In genomic region chr20:18588554-18589043, GRCh38 we compare ENCODE assay signal across 1 cellular context.
A peak's percentile ranks its signal among the peaks of the same experiment; 100 is the strongest.
TF ChIP-seq lines count a peak whose summit lies in the region.

No MANE protein-coding gene starts in this region.

TF ChIP-seq in HepG2, 621 proteins besides CTCF, POLR2A, EP300 and RAD21 (continued from another document and continues in another):
- TF ChIP-seq, protein P1, sequence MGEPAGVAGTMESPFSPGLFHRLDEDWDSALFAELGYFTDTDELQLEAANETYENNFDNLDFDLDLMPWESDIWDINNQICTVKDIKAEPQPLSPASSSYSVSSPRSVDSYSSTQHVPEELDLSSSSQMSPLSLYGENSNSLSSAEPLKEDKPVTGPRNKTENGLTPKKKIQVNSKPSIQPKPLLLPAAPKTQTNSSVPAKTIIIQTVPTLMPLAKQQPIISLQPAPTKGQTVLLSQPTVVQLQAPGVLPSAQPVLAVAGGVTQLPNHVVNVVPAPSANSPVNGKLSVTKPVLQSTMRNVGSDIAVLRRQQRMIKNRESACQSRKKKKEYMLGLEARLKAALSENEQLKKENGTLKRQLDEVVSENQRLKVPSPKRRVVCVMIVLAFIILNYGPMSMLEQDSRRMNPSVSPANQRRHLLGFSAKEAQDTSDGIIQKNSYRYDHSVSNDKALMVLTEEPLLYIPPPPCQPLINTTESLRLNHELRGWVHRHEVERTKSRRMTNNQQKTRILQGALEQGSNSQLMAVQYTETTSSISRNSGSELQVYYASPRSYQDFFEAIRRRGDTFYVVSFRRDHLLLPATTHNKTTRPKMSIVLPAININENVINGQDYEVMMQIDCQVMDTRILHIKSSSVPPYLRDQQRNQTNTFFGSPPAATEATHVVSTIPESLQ (CRISPR knock-in tag; conservative IDR thresholded peaks at IDR 0.05), result no peak
- TF ChIP-seq MYC (CRISPR knock-in tag; IDR thresholded peaks at IDR 0.05; ENCODE audit: borderline replicate concordance) (no peak), ZNF350 (CRISPR knock-in tag; IDR thresholded peaks at IDR 0.05; ENCODE audit: borderline replicate concordance, low read depth) (0 out of 2 replicates have a peak, but pooled peaks have one; percentile 44), NFE2L2 (IDR thresholded peaks at IDR 0.05; ENCODE audit: low read length) (no peak), DPF2 (CRISPR knock-in tag; IDR thresholded peaks at IDR 0.05; ENCODE audit: borderline replicate concordance, low read depth) (no peak), ZNF709 (CRISPR knock-in tag; IDR thresholded peaks at IDR 0.05) (no peak; the same call in 1 of the 2 replicates), ZNF501 (CRISPR knock-in tag; IDR thresholded peaks at IDR 0.05) (0 out of 2 replicates have a peak, but pooled peaks have one; percentile 3), RFX3 (CRISPR knock-in tag; IDR thresholded peaks at IDR 0.05) (no peak), MYPOP (CRISPR knock-in tag; IDR thresholded peaks at IDR 0.05) (no peak), ZNF598 (CRISPR knock-in tag; IDR thresholded peaks at IDR 0.05; ENCODE audit: borderline replicate concordance) (0 out of 2 replicates have a peak, but pooled peaks have one; percentile 62), TEAD2 (CRISPR knock-in tag; IDR thresholded peaks at IDR 0.05) (no peak), ZBTB7A (CRISPR knock-in tag; IDR thresholded peaks at IDR 0.05) (peak; percentile 75; the same call in 1 of the 2 replicates), ZNF703 (CRISPR knock-in tag; IDR thresholded peaks at IDR 0.05; ENCODE audit: borderline replicate concordance) (0 out of 2 replicates have a peak, but pooled peaks have one; percentile 0), ZNF12 (CRISPR knock-in tag; IDR thresholded peaks at IDR 0.05) (no peak), KDM6A (CRISPR knock-in tag; IDR thresholded peaks at IDR 0.05; ENCODE audit: low read depth) (no peak), PHF21A (CRISPR knock-in tag; IDR thresholded peaks at IDR 0.05) (peak; percentile 8; the same call in 1 of the 2 replicates), ZNF317 (CRISPR knock-in tag; IDR thresholded peaks at IDR 0.05) (0 out of 2 replicates have a peak, but pooled peaks have one; percentile 56), HOMEZ (CRISPR knock-in tag; IDR thresholded peaks at IDR 0.05; ENCODE audit: low read depth) (no peak), ERF (CRISPR knock-in tag; IDR thresholded peaks at IDR 0.05) (no peak), ARID2 (CRISPR knock-in tag; IDR thresholded peaks at IDR 0.05; ENCODE audit: borderline replicate concordance) (no peak), MAF1 (CRISPR knock-in tag; IDR thresholded peaks at IDR 0.05; ENCODE audit: borderline replicate concordance) (no peak), NRL (CRISPR knock-in tag; IDR thresholded peaks at IDR 0.05; ENCODE audit: borderline replicate concordance) (no peak), THRA (CRISPR knock-in tag; IDR thresholded peaks at IDR 0.05; ENCODE audit: borderline replicate concordance) (0 out of 2 replicates have a peak, but pooled peaks have one; percentile 7), ZNF503 (CRISPR knock-in tag; IDR thresholded peaks at IDR 0.05) (no peak), ETV6 (CRISPR knock-in tag; conservative IDR thresholded peaks at IDR 0.05) (no peak), ELF4 (CRISPR knock-in tag; IDR thresholded peaks at IDR 0.05; ENCODE audit: borderline replicate concordance) (no peak), ZNF562 (CRISPR knock-in tag; IDR thresholded peaks at IDR 0.05; ENCODE audit: borderline replicate concordance) (no peak), ZNF782 (CRISPR knock-in tag; IDR thresholded peaks at IDR 0.05; ENCODE audit: borderline replicate concordance) (no peak), HOXA7 (CRISPR knock-in tag; IDR thresholded peaks at IDR 0.05) (no peak), ZNF383 (CRISPR knock-in tag; IDR thresholded peaks at IDR 0.05; ENCODE audit: borderline replicate concordance) (no peak), ZNF879 (CRISPR knock-in tag; IDR thresholded peaks at IDR 0.05) (no peak), SATB2 (CRISPR knock-in tag; IDR thresholded peaks at IDR 0.05) (no peak), ZNF333 (CRISPR knock-in tag; IDR thresholded peaks at IDR 0.05; ENCODE audit: borderline replicate concordance) (0 out of 2 replicates have a peak, but pooled peaks have one; percentile 43), ZBTB7B (CRISPR knock-in tag; IDR thresholded peaks at IDR 0.05) (peak; percentile 80; the same call in 1 of the 2 replicates), ZNF253 (CRISPR knock-in tag; IDR thresholded peaks at IDR 0.05; ENCODE audit: borderline replicate concordance) (0 out of 2 replicates have a peak, but pooled peaks have one; percentile 9), SOX6 (IDR thresholded peaks at IDR 0.05) (no peak), SOX6 (CRISPR knock-in tag; IDR thresholded peaks at IDR 0.05) (peak; percentile 30; the same call in 1 of the 2 replicates), HMG20A (CRISPR knock-in tag; IDR thresholded peaks at IDR 0.05; ENCODE audit: borderline replicate concordance) (no peak), ZNF101 (CRISPR knock-in tag; IDR thresholded peaks at IDR 0.05; ENCODE audit: borderline replicate concordance, low read depth) (no peak), BCLAF1 (IDR thresholded peaks at IDR 0.05) (no peak), GTF3A (CRISPR knock-in tag; conservative IDR thresholded peaks at IDR 0.05) (no peak), TCF7 (IDR thresholded peaks at IDR 0.05; ENCODE audit: low read depth) (0 out of 2 replicates have a peak, but pooled peaks have one; percentile 9), SNRNP70 (IDR thresholded peaks at IDR 0.05; ENCODE audit: low read depth, low read length) (no peak), ETV5 (CRISPR knock-in tag; IDR thresholded peaks at IDR 0.05; ENCODE audit: borderline replicate concordance) (0 out of 2 replicates have a peak, but pooled peaks have one; percentile 0), NCOR1 (IDR thresholded peaks at IDR 0.05; ENCODE audit: borderline replicate concordance, low read length) (no peak), ZFP82 (CRISPR knock-in tag; IDR thresholded peaks at IDR 0.05; ENCODE audit: borderline replicate concordance) (no peak), SCMH1 (CRISPR knock-in tag; IDR thresholded peaks at IDR 0.05; ENCODE audit: borderline replicate concordance) (no peak), KLF6 (CRISPR knock-in tag; IDR thresholded peaks at IDR 0.05) (no peak), ZNF234 (CRISPR knock-in tag; conservative IDR thresholded peaks at IDR 0.05) (no peak), CEBPG (CRISPR knock-in tag; IDR thresholded peaks at IDR 0.05) (no peak), PITX1 (CRISPR knock-in tag; IDR thresholded peaks at IDR 0.05) (0 out of 2 replicates have a peak, but pooled peaks have one; percentile 10), TBX3 (IDR thresholded peaks at IDR 0.05; ENCODE audit: borderline replicate concordance) (no peak)
- TF ChIP-seq, protein P2, sequence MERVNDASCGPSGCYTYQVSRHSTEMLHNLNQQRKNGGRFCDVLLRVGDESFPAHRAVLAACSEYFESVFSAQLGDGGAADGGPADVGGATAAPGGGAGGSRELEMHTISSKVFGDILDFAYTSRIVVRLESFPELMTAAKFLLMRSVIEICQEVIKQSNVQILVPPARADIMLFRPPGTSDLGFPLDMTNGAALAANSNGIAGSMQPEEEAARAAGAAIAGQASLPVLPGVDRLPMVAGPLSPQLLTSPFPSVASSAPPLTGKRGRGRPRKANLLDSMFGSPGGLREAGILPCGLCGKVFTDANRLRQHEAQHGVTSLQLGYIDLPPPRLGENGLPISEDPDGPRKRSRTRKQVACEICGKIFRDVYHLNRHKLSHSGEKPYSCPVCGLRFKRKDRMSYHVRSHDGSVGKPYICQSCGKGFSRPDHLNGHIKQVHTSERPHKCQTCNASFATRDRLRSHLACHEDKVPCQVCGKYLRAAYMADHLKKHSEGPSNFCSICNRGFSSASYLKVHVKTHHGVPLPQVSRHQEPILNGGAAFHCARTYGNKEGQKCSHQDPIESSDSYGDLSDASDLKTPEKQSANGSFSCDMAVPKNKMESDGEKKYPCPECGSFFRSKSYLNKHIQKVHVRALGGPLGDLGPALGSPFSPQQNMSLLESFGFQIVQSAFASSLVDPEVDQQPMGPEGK (CRISPR knock-in tag; IDR thresholded peaks at IDR 0.05), result no peak; the same call in 1 of the 2 replicates
- TF ChIP-seq, protein P3, sequence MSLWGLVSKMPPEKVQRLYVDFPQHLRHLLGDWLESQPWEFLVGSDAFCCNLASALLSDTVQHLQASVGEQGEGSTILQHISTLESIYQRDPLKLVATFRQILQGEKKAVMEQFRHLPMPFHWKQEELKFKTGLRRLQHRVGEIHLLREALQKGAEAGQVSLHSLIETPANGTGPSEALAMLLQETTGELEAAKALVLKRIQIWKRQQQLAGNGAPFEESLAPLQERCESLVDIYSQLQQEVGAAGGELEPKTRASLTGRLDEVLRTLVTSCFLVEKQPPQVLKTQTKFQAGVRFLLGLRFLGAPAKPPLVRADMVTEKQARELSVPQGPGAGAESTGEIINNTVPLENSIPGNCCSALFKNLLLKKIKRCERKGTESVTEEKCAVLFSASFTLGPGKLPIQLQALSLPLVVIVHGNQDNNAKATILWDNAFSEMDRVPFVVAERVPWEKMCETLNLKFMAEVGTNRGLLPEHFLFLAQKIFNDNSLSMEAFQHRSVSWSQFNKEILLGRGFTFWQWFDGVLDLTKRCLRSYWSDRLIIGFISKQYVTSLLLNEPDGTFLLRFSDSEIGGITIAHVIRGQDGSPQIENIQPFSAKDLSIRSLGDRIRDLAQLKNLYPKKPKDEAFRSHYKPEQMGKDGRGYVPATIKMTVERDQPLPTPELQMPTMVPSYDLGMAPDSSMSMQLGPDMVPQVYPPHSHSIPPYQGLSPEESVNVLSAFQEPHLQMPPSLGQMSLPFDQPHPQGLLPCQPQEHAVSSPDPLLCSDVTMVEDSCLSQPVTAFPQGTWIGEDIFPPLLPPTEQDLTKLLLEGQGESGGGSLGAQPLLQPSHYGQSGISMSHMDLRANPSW (CRISPR knock-in tag; IDR thresholded peaks at IDR 0.05; ENCODE audit: borderline replicate concordance), result no peak
- TF ChIP-seq, protein P4, sequence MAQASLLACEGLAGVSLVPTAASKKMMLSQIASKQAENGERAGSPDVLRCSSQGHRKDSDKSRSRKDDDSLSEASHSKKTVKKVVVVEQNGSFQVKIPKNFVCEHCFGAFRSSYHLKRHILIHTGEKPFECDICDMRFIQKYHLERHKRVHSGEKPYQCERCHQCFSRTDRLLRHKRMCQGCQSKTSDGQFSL (CRISPR knock-in tag; IDR thresholded peaks at IDR 0.05), result no peak
